8 cellular contexts compared by ENCODE assay signal in genomic region chr11:69443968-69444364, GRCh38. TPM values are rescaled to one million over a fixed set of nuclear protein-coding genes. Genes with fewer than 3 reads are reported as not detected.
DNase-seq lines count a peak whose midpoint lies in the region; ATAC-seq and TF ChIP-seq lines count a peak whose summit lies in the region.

No MANE protein-coding gene starts in this region.

- peaks cover 47% of the 10 kb centered on the region for H3K4me1 ChIP-seq in mesodermal cell (ENCODE audit: control insufficient read depth, insufficient read depth, low read length, poor library complexity, severe bottlenecking)
- H3K4me1 ChIP-seq in vagina = peaks cover 33% of the 10 kb centered on the region

- in situ Hi-C loops in GM13977 (cut with MboI; ENCODE audit: low pct_unique_long_range_greater_than_20kb, low sequenced_read_pairs, unreplicated experiment) = no loop called here

- no peaks in the 10 kb centered on the region for H3K36me3 Mint-ChIP-seq in activated naive CD4-positive, alpha-beta T cell treated with anti-CD3 and anti-CD28 coated beads, Interleukin-2, amount 50 U/mL, for 24 hours
- peaks cover 2% of the 10 kb centered on the region for H3K36me3 Mint-ChIP-seq in central memory CD8-positive, alpha-beta T cell (ENCODE audit: insufficient read depth)

- peak overlapping the region; percentile 15 for H3K4me3 ChIP-seq in mesodermal cell (ENCODE audit: extremely low read depth, insufficient read depth, low read length, poor library complexity, severe bottlenecking)
- peak overlapping the region; percentile 41 to 50 for H3K4me3 ChIP-seq in vagina

- H3K27ac ChIP-seq in mesodermal cell (ENCODE audit: low read depth, low read length, severe bottlenecking) (peak overlapping the region; percentile 98), vagina (peak overlapping the region; percentile 72)

- intact Hi-C loops in vagina (cut with DNase I) = no loop called here

- H3K9me3 ChIP-seq in mesodermal cell (ENCODE audit: control insufficient read depth, low read length) = no peaks in the 10 kb centered on the region
- H3K9me3 ChIP-seq in vagina = no peaks in the 10 kb centered on the region

- no peaks in the 10 kb centered on the region for H3K9me3 Mint-ChIP-seq in activated naive CD4-positive, alpha-beta T cell treated with anti-CD3 and anti-CD28 coated beads, Interleukin-2, amount 50 U/mL, for 24 hours
- no peaks in the 10 kb centered on the region for H3K9me3 Mint-ChIP-seq in central memory CD8-positive, alpha-beta T cell

- no peak for ATAC-seq in central memory CD8-positive, alpha-beta T cell (replicated peaks; ENCODE audit: extremely low read depth, poor library complexity, severe bottlenecking)

- peaks cover 10% of the 10 kb centered on the region for H3K4me1 Mint-ChIP-seq in activated naive CD4-positive, alpha-beta T cell treated with anti-CD3 and anti-CD28 coated beads, Interleukin-2, amount 50 U/mL, for 24 hours
- H3K4me1 Mint-ChIP-seq in central memory CD8-positive, alpha-beta T cell = no peaks in the 10 kb centered on the region

- no peak for DNase-seq in activated naive CD4-positive, alpha-beta T cell treated with anti-CD3 and anti-CD28 coated beads, Interleukin-2, amount 50 U/mL, for 16 hours
- DNase-seq in central memory CD8-positive, alpha-beta T cell (ENCODE audit: low spot score in 2 of 2) = no peak
- DNase-seq in vagina (ENCODE audit: extremely low spot score in 2 of 2) (no peak), SKM-1 (lab: John Stamatoyannopoulos, UW; ENCODE audit: unreplicated experiment) (no peak), GM13977 (ENCODE audit: low spot score) (no peak), DMS 273 treated with DMSO at 0.1 percent for 48 hours (lab: John Stamatoyannopoulos, UW) (no peak)

- no peak overlapping the region for H3K27ac Mint-ChIP-seq in activated naive CD4-positive, alpha-beta T cell treated with anti-CD3 and anti-CD28 coated beads, Interleukin-2, amount 50 U/mL, for 24 hours
- H3K27ac Mint-ChIP-seq in central memory CD8-positive, alpha-beta T cell (ENCODE audit: low read depth) = no peak overlapping the region

- peak overlapping the region; percentile 76 for H3K4me3 Mint-ChIP-seq in activated naive CD4-positive, alpha-beta T cell treated with anti-CD3 and anti-CD28 coated beads, Interleukin-2, amount 50 U/mL, for 24 hours
- H3K4me3 Mint-ChIP-seq in central memory CD8-positive, alpha-beta T cell = peak overlapping the region; percentile 59

- H3K36me3 ChIP-seq in mesodermal cell (ENCODE audit: control insufficient read depth, insufficient read depth, low read length) = no peaks in the 10 kb centered on the region
- H3K36me3 ChIP-seq in vagina = no peaks in the 10 kb centered on the region

- WGBS in mesodermal cell (ENCODE audit: insufficient coverage in 2 of 2), 2 experiments = 51 to 68% methylated on average over 5 to 6 of the region's 6 CpGs

- peaks cover 2% of the 10 kb centered on the region for H3K27me3 Mint-ChIP-seq in activated naive CD4-positive, alpha-beta T cell treated with anti-CD3 and anti-CD28 coated beads, Interleukin-2, amount 50 U/mL, for 24 hours
- H3K27me3 Mint-ChIP-seq in central memory CD8-positive, alpha-beta T cell = peaks cover 32% of the 10 kb centered on the region

- no peak for TF ChIP-seq CTCF in vagina (IDR thresholded peaks at IDR 0.05)
- no peak for TF ChIP-seq CTCF in GM13977 (IDR thresholded peaks at IDR 0.05; ENCODE audit: extremely low read depth, insufficient read depth, missing control alignments)

- no peaks in the 10 kb centered on the region for H3K27me3 ChIP-seq in vagina

- no peak for TF ChIP-seq POLR2A in vagina (IDR thresholded peaks at IDR 0.05)

RNA-seq across cellular contexts. Expression of gene LINC01488, which starts 37.5 kb away (rescaled TPM):
- polyA plus RNA-seq in mesodermal cell (2013, experiment 1 of 2) = not detected
- polyA plus RNA-seq in mesodermal cell (2013, experiment 2 of 2) = not detected
- total RNA-seq in vagina = not detected
